In the genomic region with DNA sequence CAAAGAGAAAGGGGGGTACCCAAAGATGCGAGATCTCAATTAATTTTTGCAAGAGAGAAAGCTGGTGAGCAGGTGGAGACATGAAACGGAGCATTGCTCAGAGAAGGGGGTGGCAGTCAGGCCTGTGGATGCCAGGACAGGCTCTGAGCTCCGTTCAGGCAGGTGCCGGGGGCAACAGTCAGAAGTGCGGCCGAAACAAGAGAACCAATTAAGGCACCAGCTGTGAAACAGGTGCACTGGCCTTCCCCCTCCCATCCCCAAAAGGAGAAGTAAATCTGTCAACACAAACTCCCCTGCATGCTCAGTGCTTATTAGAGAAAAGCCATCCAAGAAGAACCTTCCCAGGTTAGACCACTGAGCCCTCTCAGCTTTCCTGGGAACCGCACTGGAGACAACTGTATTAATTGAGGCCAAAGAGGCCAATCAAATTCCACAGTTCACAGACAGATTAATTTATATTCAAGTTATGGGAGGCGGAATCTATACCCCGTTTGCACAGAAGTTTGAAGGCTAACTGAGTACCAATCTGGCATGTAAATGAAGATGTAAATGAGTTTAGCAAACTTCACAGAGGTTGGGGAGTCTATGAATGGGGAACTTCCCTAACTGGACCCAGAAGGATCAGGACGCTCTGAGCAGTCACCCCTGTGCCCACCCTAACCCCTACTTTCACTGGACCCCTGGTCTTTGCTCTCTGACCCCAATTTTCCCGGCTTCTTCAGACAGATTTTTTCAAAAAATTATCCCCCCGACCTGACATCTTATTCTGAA, we compare ENCODE assay signal across 10 cellular contexts. TPM values are rescaled to one million over a fixed set of nuclear protein-coding genes. Genes with fewer than 3 reads are reported as not detected.
A peak's percentile ranks its signal among the peaks of the same experiment; 100 is the strongest.
DNase-seq lines count a peak whose midpoint lies in the region; ATAC-seq and TF ChIP-seq lines count a peak whose summit lies in the region.
"Had no signal": no experiment of that assay in that cellular context is flagged by ENCODE, and none has a peak within 500 bp of the region (broad histone marks: within the 10 kb centered on the region; RNA-seq: fewer than 3 reads in every experiment).

No MANE protein-coding gene starts in this region.

- TF ChIP-seq POLR2A in body of pancreas (IDR thresholded peaks at IDR 0.05): no peak

- H3K27ac ChIP-seq in body of pancreas: no peak overlapping the region
- H3K27ac ChIP-seq: A549, right lobe of liver had no signal

- peak overlapping the region; percentile 13 for H3K27ac Mint-ChIP-seq in stimulated activated effector memory CD8-positive, alpha-beta T cell treated with anti-CD3 and anti-CD28 coated beads, Interleukin-12 subunit alpha, Interleukin-12 subunit beta, amount 100 ng/mL, for 72 hours

- no peak overlapping the region for H3K4me3 Mint-ChIP-seq in stimulated activated effector memory CD8-positive, alpha-beta T cell treated with anti-CD3 and anti-CD28 coated beads, Interleukin-12 subunit alpha, Interleukin-12 subunit beta, amount 100 ng/mL, for 72 hours

- DNase-seq in NCI-H2196 (lab: John Stamatoyannopoulos, UW; ENCODE audit: unreplicated experiment) (peak; percentile 4), NCI-H2196 treated with DMSO at 0.1 percent for 48 hours (lab: John Stamatoyannopoulos, UW; ENCODE audit: unreplicated experiment) (no peak), NCI-H146 (lab: John Stamatoyannopoulos, UW) (peak; percentile 82), amygdala (lab: John Stamatoyannopoulos, UW) (no peak), body of pancreas (no peak)
- no peak for DNase-seq in stimulated activated effector memory CD8-positive, alpha-beta T cell treated with anti-CD3 and anti-CD28 coated beads, Interleukin-12 subunit alpha, Interleukin-12 subunit beta, amount 100 ng/mL, for 72 hours (ENCODE audit: low spot score in 2 of 2)
- no peak for DNase-seq in stimulated activated CD4-positive, alpha-beta T cell treated with anti-CD3 and anti-CD28 coated beads, Interleukin-4, amount 100 ng/mL, for 1 hour
- DNase-seq: right lobe of liver had no signal

- H3K4me1 ChIP-seq in body of pancreas: no peaks in the 10 kb centered on the region

- H3K27me3 ChIP-seq in body of pancreas: no peaks in the 10 kb centered on the region
- H3K27me3 ChIP-seq: right lobe of liver had no signal

- intact Hi-C loops in body of pancreas (cut with DNase I): no loop called here

- 84 to 88% methylated on average over 12 of the region's 12 CpGs for WGBS in body of pancreas, 2 donors

- H3K4me3 ChIP-seq in body of pancreas: no peak overlapping the region
- H3K4me3 ChIP-seq: A549, right lobe of liver had no signal

- no peaks in the 10 kb centered on the region for H3K36me3 ChIP-seq in body of pancreas (replicated peaks in 1 of 2; ENCODE audit: insufficient read depth in 1 of 2, low read depth in 2 of 2)

- H3K36me3 Mint-ChIP-seq in stimulated activated effector memory CD8-positive, alpha-beta T cell treated with anti-CD3 and anti-CD28 coated beads, Interleukin-12 subunit alpha, Interleukin-12 subunit beta, amount 100 ng/mL, for 72 hours: peaks cover 81% of the 10 kb centered on the region

- ATAC-seq in HG02678 (IDR thresholded peaks at IDR 0.05; ENCODE audit: unreplicated experiment): peak; percentile 94
- ATAC-seq in stimulated activated effector memory CD8-positive, alpha-beta T cell treated with anti-CD3 and anti-CD28 coated beads, Interleukin-12 subunit alpha, Interleukin-12 subunit beta, amount 100 ng/mL, for 72 hours: no peak
- ATAC-seq in body of pancreas: no peak
- ATAC-seq: A549, right lobe of liver had no signal

- no peaks in the 10 kb centered on the region for H3K4me1 Mint-ChIP-seq in stimulated activated effector memory CD8-positive, alpha-beta T cell treated with anti-CD3 and anti-CD28 coated beads, Interleukin-12 subunit alpha, Interleukin-12 subunit beta, amount 100 ng/mL, for 72 hours

- no peaks in the 10 kb centered on the region for H3K9me3 Mint-ChIP-seq in stimulated activated effector memory CD8-positive, alpha-beta T cell treated with anti-CD3 and anti-CD28 coated beads, Interleukin-12 subunit alpha, Interleukin-12 subunit beta, amount 100 ng/mL, for 72 hours

- no peak for TF ChIP-seq CTCF in body of pancreas (IDR thresholded peaks at IDR 0.05)

- no peaks in the 10 kb centered on the region for H3K9me3 ChIP-seq in body of pancreas
- H3K9me3 ChIP-seq: A549, right lobe of liver had no signal

RNA-seq across cellular contexts. Expression of gene OAS2, which starts 20.9 kb away (rescaled TPM):
- total RNA-seq in body of pancreas: 1 to 10 TPM; 1.6 to 2.3 TPM

RNA-seq across cellular contexts. Expression of gene DTX1, which starts 57.3 kb away (rescaled TPM):
- 10 to 100 TPM; 11.9 to 17.5 TPM for total RNA-seq in body of pancreas

Comparison
In these comparisons a context has a peak if more than half of its experiments do, and no peak if none do; other contexts are left out.
1. DNase-seq: peak in NCI-H2196 (single experiment) and NCI-H146 (single experiment); none in NCI-H2196 treated with DMSO at 0.1 percent for 48 hours (single experiment), stimulated activated effector memory CD8-positive, alpha-beta T cell treated with anti-CD3 and anti-CD28 coated beads, Interleukin-12 subunit alpha, Interleukin-12 subunit beta, amount 100 ng/mL, for 72 hours (0 of 2), amygdala (0 of 56), body of pancreas (0 of 4) and stimulated activated CD4-positive, alpha-beta T cell treated with anti-CD3 and anti-CD28 coated beads, Interleukin-4, amount 100 ng/mL, for 1 hour (single experiment).